Comparison of ENCODE assay signal across 12 cellular contexts in the genomic region with DNA sequence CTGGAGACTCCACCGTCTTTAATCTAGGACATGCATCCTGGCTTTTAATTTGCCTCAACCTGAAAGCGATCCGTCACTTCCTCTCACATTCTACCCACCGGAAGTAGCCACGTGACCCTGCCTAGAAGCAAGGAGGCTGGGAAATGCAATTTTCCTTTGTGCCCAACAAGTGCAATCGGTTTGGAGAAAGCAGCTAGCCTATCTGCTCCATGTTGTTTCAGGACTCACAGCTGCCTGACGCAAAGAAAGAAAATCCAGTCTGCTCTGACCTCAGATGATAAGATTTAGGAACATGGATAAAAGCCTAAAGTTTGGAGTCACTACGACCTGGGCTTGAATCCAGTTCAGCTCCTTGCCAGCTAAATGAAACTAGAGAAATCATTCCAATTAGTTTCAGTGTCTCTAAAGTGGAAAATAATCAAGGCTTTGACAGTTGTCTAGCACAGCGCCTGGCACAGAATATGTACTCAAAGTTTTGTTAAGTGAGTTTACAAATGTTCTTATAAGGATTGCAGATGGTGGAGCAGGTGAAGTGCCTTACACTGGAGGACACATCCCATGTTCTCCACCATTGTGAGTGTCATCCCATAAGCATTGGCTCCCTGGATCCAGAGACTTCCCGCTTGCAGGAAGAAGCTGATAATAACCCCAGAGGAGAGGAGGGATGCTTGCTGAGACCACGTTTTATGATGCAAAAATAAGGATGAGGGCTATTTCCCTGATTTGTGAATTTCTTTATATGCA.
A peak's percentile ranks its signal among the peaks of the same experiment; 100 is the strongest.
DNase-seq lines count a peak whose midpoint lies in the region; ATAC-seq and TF ChIP-seq lines count a peak whose summit lies in the region.
"Had no signal": no experiment of that assay in that cellular context is flagged by ENCODE, and none has a peak within 500 bp of the region (broad histone marks: within the 10 kb centered on the region; RNA-seq: fewer than 3 reads in every experiment).

No MANE protein-coding gene starts in this region.

- H3K27me3 ChIP-seq in A673 (replicated peaks; ENCODE audit: insufficient read depth, low read depth, low read length, poor library complexity) (no peaks in the 10 kb centered on the region), esophagus muscularis mucosa (no peaks in the 10 kb centered on the region)

- no peak for TF ChIP-seq CTCF in A673 (conservative IDR thresholded peaks at IDR 0.05; ENCODE audit: low read depth, low read length)
- TF ChIP-seq CTCF in esophagus muscularis mucosa (IDR thresholded peaks at IDR 0.05): no peak
- no peak for TF ChIP-seq CTCF in nephron (IDR thresholded peaks at IDR 0.05; ENCODE audit: unreplicated experiment in 3 of 3)

- DNase-seq in A673 (ENCODE audit: low spot score) (peak; percentile 87), MV-4-11 (lab: John Stamatoyannopoulos, UW) (peak; percentile 1), esophagus muscularis mucosa (ENCODE audit: extremely low spot score) (no peak), NCI-H1694 (lab: John Stamatoyannopoulos, UW) (no peak), left lobe of liver (ENCODE audit: low spot score) (no peak)
- no peak for DNase-seq in activated CD8-positive, alpha-beta memory T cell treated with anti-CD3 and anti-CD28 coated beads, Interleukin-2, amount 10 ng/mL, durations not matched to agents 7 days and 5 days
- DNase-seq: amygdala, naive B cell had no signal

- H3K27ac Mint-ChIP-seq in nephron: peak overlapping the region; percentile 44 to 97 (median 87)
- no peak overlapping the region for H3K27ac Mint-ChIP-seq in activated CD8-positive, alpha-beta memory T cell treated with anti-CD3 and anti-CD28 coated beads, Interleukin-2, amount 10 ng/mL, durations not matched to agents 7 days and 5 days
- H3K27ac Mint-ChIP-seq: B cell, naive B cell had no signal

- H3K36me3 ChIP-seq in A673 (ENCODE audit: insufficient read depth, low read length, poor library complexity, severe bottlenecking) (no peaks in the 10 kb centered on the region), esophagus muscularis mucosa (no peaks in the 10 kb centered on the region)

- peaks cover 3% of the 10 kb centered on the region for H3K27me3 Mint-ChIP-seq in nephron (ENCODE audit: low read depth)
- no peaks in the 10 kb centered on the region for H3K27me3 Mint-ChIP-seq in activated CD8-positive, alpha-beta memory T cell treated with anti-CD3 and anti-CD28 coated beads, Interleukin-2, amount 10 ng/mL, durations not matched to agents 7 days and 5 days
- H3K27me3 Mint-ChIP-seq: B cell had no signal

- POLR2A ChIA-PET in A673 (lab: Charles Lee; ENCODE audit: low non-redundant PET): no interaction called here

- CTCF ChIA-PET in A673 (lab: Charles Lee): no interaction called here
- CTCF ChIA-PET in activated CD8-positive, alpha-beta memory T cell treated with anti-CD3 and anti-CD28 coated beads, Interleukin-2, amount 10 ng/mL, durations not matched to agents 7 days and 5 days (lab: Charles Lee): no interaction called here

- no peak for TF ChIP-seq EP300 in esophagus muscularis mucosa (IDR thresholded peaks at IDR 0.05)

- no peaks in the 10 kb centered on the region for H3K36me3 Mint-ChIP-seq in nephron (ENCODE audit: low read depth)
- no peaks in the 10 kb centered on the region for H3K36me3 Mint-ChIP-seq in activated CD8-positive, alpha-beta memory T cell treated with anti-CD3 and anti-CD28 coated beads, Interleukin-2, amount 10 ng/mL, durations not matched to agents 7 days and 5 days
- H3K36me3 Mint-ChIP-seq: naive B cell had no signal

- peaks cover 12% of the 10 kb centered on the region for H3K4me1 ChIP-seq in A673 (ENCODE audit: insufficient read depth, low read length, poor library complexity, severe bottlenecking)
- peaks cover 0 to 18% (median 11%) of the 10 kb centered on the region in 4 donors for H3K4me1 ChIP-seq in esophagus muscularis mucosa

- H3K4me3 ChIP-seq in A673 (ENCODE audit: low read depth, low read length, poor library complexity, severe bottlenecking): no peak overlapping the region
- H3K4me3 ChIP-seq in esophagus muscularis mucosa: no peak overlapping the region

- no peak overlapping the region for H3K4me3 Mint-ChIP-seq in nephron
- no peak overlapping the region for H3K4me3 Mint-ChIP-seq in activated CD8-positive, alpha-beta memory T cell treated with anti-CD3 and anti-CD28 coated beads, Interleukin-2, amount 10 ng/mL, durations not matched to agents 7 days and 5 days
- H3K4me3 Mint-ChIP-seq: B cell, naive B cell had no signal

- no TSS peak for BruUV-seq in A673 (replicated peaks; lab: Mats Ljungman, UMichigan)

- H3K9me3 Mint-ChIP-seq in nephron: peaks cover 2% of the 10 kb centered on the region
- H3K9me3 Mint-ChIP-seq in activated CD8-positive, alpha-beta memory T cell treated with anti-CD3 and anti-CD28 coated beads, Interleukin-2, amount 10 ng/mL, durations not matched to agents 7 days and 5 days (ENCODE audit: low read depth): peaks cover 6% of the 10 kb centered on the region

- intact Hi-C loops in A673 (cut with micrococcal nuclease; ENCODE audit: unreplicated experiment) (no loop called here), esophagus muscularis mucosa (cut with DNase I) (no loop called here)

- peaks cover 71% of the 10 kb centered on the region for H3K4me1 Mint-ChIP-seq in nephron
- H3K4me1 Mint-ChIP-seq in activated CD8-positive, alpha-beta memory T cell treated with anti-CD3 and anti-CD28 coated beads, Interleukin-2, amount 10 ng/mL, durations not matched to agents 7 days and 5 days: peaks cover 5% of the 10 kb centered on the region
- H3K4me1 Mint-ChIP-seq: B cell had no signal

- TF ChIP-seq POLR2A in esophagus muscularis mucosa (IDR thresholded peaks at IDR 0.05; ENCODE audit: low read depth): no peak

- peak overlapping the region; percentile 74 for H3K27ac ChIP-seq in A673 (ENCODE audit: low read depth, low read length, poor library complexity, severe bottlenecking)
- peak overlapping the region in 3 of 4 donors; percentile 26 to 63 (median 49) for H3K27ac ChIP-seq in esophagus muscularis mucosa (replicated peaks in 1 of 4)
- H3K27ac ChIP-seq: VCaP had no signal

- H3K9me3 ChIP-seq in A673 (ENCODE audit: low read depth, low read length, poor library complexity, severe bottlenecking) (no peaks in the 10 kb centered on the region), esophagus muscularis mucosa (no peaks in the 10 kb centered on the region)

- no peak for ATAC-seq in left lobe of liver
- ATAC-seq in HG03469 (IDR thresholded peaks at IDR 0.05; ENCODE audit: unreplicated experiment): no peak
- ATAC-seq in activated CD8-positive, alpha-beta memory T cell treated with anti-CD3 and anti-CD28 coated beads, Interleukin-2, amount 10 ng/mL, durations not matched to agents 7 days and 5 days: no peak

- 55% methylated on average over 11 of the region's 11 CpGs for WGBS in esophagus muscularis mucosa

Comparison
In these comparisons a context has a peak if more than half of its experiments do, and no peak if none do; other contexts are left out.
1. DNase-seq: peak in A673 (single experiment) and MV-4-11 (single experiment); none in esophagus muscularis mucosa (single experiment), NCI-H1694 (single experiment), left lobe of liver (single experiment) and activated CD8-positive, alpha-beta memory T cell treated with anti-CD3 and anti-CD28 coated beads, Interleukin-2, amount 10 ng/mL, durations not matched to agents 7 days and 5 days (single experiment).